Comparison of ENCODE assay signal across 15 cellular contexts in the genomic region with DNA sequence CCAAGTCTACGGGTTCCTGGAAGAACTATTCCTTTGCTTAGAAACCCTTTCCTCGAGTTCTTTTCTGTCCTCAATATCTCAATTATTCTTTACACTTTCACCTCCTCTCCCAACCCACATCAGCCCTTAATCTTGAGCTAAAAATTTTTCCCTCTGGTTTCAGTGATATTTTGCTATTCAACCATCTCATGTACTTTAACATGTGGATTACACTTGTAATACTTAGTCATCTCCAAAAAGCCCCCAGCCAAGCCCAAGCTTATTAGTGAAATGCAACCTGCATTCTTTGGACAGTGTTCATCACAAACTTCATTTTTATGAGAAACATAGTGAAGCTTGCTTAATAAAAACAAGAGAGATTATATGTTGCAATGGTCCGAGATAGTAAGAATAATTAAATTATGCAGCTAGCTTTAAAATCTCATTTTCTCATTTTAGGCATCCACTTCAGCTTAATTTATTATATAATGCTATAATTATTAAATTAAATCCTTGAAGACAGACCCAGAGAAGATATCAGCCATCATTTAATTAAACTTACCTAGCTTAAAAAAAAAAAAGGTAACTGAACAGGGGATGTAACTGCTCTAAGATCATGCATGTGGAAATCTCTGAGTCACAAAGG.
DNase-seq lines count a peak whose midpoint lies in the region; ATAC-seq and TF ChIP-seq lines count a peak whose summit lies in the region.
"Had no signal": no experiment of that assay in that cellular context is flagged by ENCODE, and none has a peak within 500 bp of the region (broad histone marks: within the 10 kb centered on the region; RNA-seq: fewer than 3 reads in every experiment).

No MANE protein-coding gene starts in this region.

- DNase-seq in HFF-Myc (ENCODE audit: extremely low read depth, low read depth) (peak; percentile 52), amniotic epithelial cell (ENCODE audit: low read depth) (peak; percentile 95), fibroblast of the aortic adventitia (ENCODE audit: low read depth) (peak; percentile 88), skeletal muscle cell (ENCODE audit: low read depth) (peak; percentile 49), GM13977 (ENCODE audit: low spot score) (no peak), GOT3 (lab: John Stamatoyannopoulos, UW) (no peak)
- no peak for DNase-seq in activated CD4-positive, alpha-beta T cell treated with anti-CD3 and anti-CD28 coated beads, Interleukin-2, amount 10 ng/mL, durations not matched to agents 24 days and 14 days
- DNase-seq: activated CD8-positive, alpha-beta T cell treated with anti-CD3 and anti-CD28 coated beads, Interleukin-2, amount 10 ng/mL, durations not matched to agents 7 days and 5 days; CD8-positive, alpha-beta memory T cell; heart right ventricle; NCI-H2029; NCI-H526 treated with DMSO at 0.1 percent for 48 hours; PC-9 had no signal

- H3K27me3 Mint-ChIP-seq in activated CD4-positive, alpha-beta T cell treated with anti-CD3 and anti-CD28 coated beads, Interleukin-2, amount 10 ng/mL, durations not matched to agents 24 days and 14 days = no peaks in the 10 kb centered on the region
- H3K27me3 Mint-ChIP-seq: CD8-positive, alpha-beta memory T cell had no signal

- H3K4me3 ChIP-seq in HFF-Myc (replicated peaks; ENCODE audit: low read depth, low read length) = no peak overlapping the region
- H3K4me3 ChIP-seq in fibroblast of the aortic adventitia (ENCODE audit: low read depth, low read length) = no peak overlapping the region
- H3K4me3 ChIP-seq in skeletal muscle cell (ENCODE audit: low read depth, low read length) = no peak overlapping the region
- H3K4me3 ChIP-seq: heart right ventricle, PC-9 had no signal

- intact Hi-C loops in activated CD4-positive, alpha-beta T cell treated with anti-CD3 and anti-CD28 coated beads, Interleukin-2, amount 10 ng/mL, durations not matched to agents 24 days and 14 days (cut with micrococcal nuclease) = no loop called here

- H3K4me3 Mint-ChIP-seq in activated CD4-positive, alpha-beta T cell treated with anti-CD3 and anti-CD28 coated beads, Interleukin-2, amount 10 ng/mL, durations not matched to agents 24 days and 14 days = no peak overlapping the region
- H3K4me3 Mint-ChIP-seq: activated CD8-positive, alpha-beta T cell treated with anti-CD3 and anti-CD28 coated beads, Interleukin-2, amount 10 ng/mL, durations not matched to agents 7 days and 5 days; activated T-helper 17 cell treated with anti-CD3 and anti-CD28 coated beads, Interleukin-2, amount 50 U/mL, for 72 hours; CD8-positive, alpha-beta memory T cell had no signal

- ATAC-seq in HG03139 (IDR thresholded peaks at IDR 0.05; ENCODE audit: unreplicated experiment) = no peak
- ATAC-seq: activated CD8-positive, alpha-beta T cell treated with anti-CD3 and anti-CD28 coated beads, Interleukin-2, amount 10 ng/mL, durations not matched to agents 7 days and 5 days; activated T-helper 17 cell treated with anti-CD3 and anti-CD28 coated beads, Interleukin-2, amount 50 U/mL, for 72 hours; heart right ventricle had no signal

- no peaks in the 10 kb centered on the region for H3K4me1 Mint-ChIP-seq in activated CD4-positive, alpha-beta T cell treated with anti-CD3 and anti-CD28 coated beads, Interleukin-2, amount 10 ng/mL, durations not matched to agents 24 days and 14 days
- H3K4me1 Mint-ChIP-seq: activated T-helper 17 cell treated with anti-CD3 and anti-CD28 coated beads, Interleukin-2, amount 50 U/mL, for 72 hours; CD8-positive, alpha-beta memory T cell had no signal

- no peaks in the 10 kb centered on the region for H3K36me3 Mint-ChIP-seq in activated CD4-positive, alpha-beta T cell treated with anti-CD3 and anti-CD28 coated beads, Interleukin-2, amount 10 ng/mL, durations not matched to agents 24 days and 14 days (ENCODE audit: low read depth)
- H3K36me3 Mint-ChIP-seq: CD8-positive, alpha-beta memory T cell had no signal

- H3K27ac Mint-ChIP-seq in activated CD4-positive, alpha-beta T cell treated with anti-CD3 and anti-CD28 coated beads, Interleukin-2, amount 10 ng/mL, durations not matched to agents 24 days and 14 days = no peak overlapping the region
- H3K27ac Mint-ChIP-seq: activated CD8-positive, alpha-beta T cell treated with anti-CD3 and anti-CD28 coated beads, Interleukin-2, amount 10 ng/mL, durations not matched to agents 7 days and 5 days; activated T-helper 17 cell treated with anti-CD3 and anti-CD28 coated beads, Interleukin-2, amount 50 U/mL, for 72 hours; CD8-positive, alpha-beta memory T cell had no signal

- TF ChIP-seq CTCF in HFF-Myc (IDR thresholded peaks at IDR 0.05; ENCODE audit: low read depth, low read length, missing control alignments) = no peak
- no peak for TF ChIP-seq CTCF in fibroblast of the aortic adventitia (IDR thresholded peaks at IDR 0.05; ENCODE audit: insufficient read depth, low read length)
- TF ChIP-seq CTCF in GM13977 (IDR thresholded peaks at IDR 0.05; ENCODE audit: extremely low read depth, insufficient read depth, missing control alignments) = no peak

- peaks cover 7% of the 10 kb centered on the region for H3K9me3 Mint-ChIP-seq in activated CD4-positive, alpha-beta T cell treated with anti-CD3 and anti-CD28 coated beads, Interleukin-2, amount 10 ng/mL, durations not matched to agents 24 days and 14 days
- H3K9me3 Mint-ChIP-seq: activated T-helper 17 cell treated with anti-CD3 and anti-CD28 coated beads, Interleukin-2, amount 50 U/mL, for 72 hours; CD8-positive, alpha-beta memory T cell had no signal

- in situ Hi-C loops in GM13977 (cut with MboI; ENCODE audit: low pct_unique_long_range_greater_than_20kb, low sequenced_read_pairs, unreplicated experiment) = no loop called here

Comparison
In these comparisons a context has a peak if more than half of its experiments do, and no peak if none do; other contexts are left out.
1. DNase-seq: peak in HFF-Myc (single experiment), amniotic epithelial cell (single experiment), fibroblast of the aortic adventitia (single experiment) and skeletal muscle cell (single experiment); none in GM13977 (single experiment), activated CD4-positive, alpha-beta T cell treated with anti-CD3 and anti-CD28 coated beads, Interleukin-2, amount 10 ng/mL, durations not matched to agents 24 days and 14 days (single experiment) and GOT3 (single experiment).